In genomic region chr6:30074331-30075093, GRCh38 we compare ENCODE assay signal across 10 cellular contexts. TPM values are rescaled to one million over a fixed set of nuclear protein-coding genes. Genes with fewer than 3 reads are reported as not detected.
DNase-seq lines count a peak whose midpoint lies in the region; ATAC-seq, FAIRE-seq and TF ChIP-seq lines count a peak whose summit lies in the region.
"Had no signal": no experiment of that assay in that cellular context is flagged by ENCODE, and none has a peak within 500 bp of the region (broad histone marks: within the 10 kb centered on the region; RNA-seq: fewer than 3 reads in every experiment).

No MANE protein-coding gene starts in this region.

- peak overlapping the region; percentile 83 for H3K4me3 ChIP-seq in bronchial epithelial cell (ENCODE audit: low read depth, low read length)
- H3K4me3 ChIP-seq in mesenchymal stem cell (ENCODE audit: insufficient read depth in 1 of 2, low read depth in 1 of 2, low read length in 2 of 2) = peak overlapping the region in 1 of 2 experiments; percentile 63

- DNase-seq in natural killer cell = no peak
- DNase-seq in natural killer cell treated with Interleukin-12 subunit alpha and Interleukin-12 subunit beta and Interleukin-15 and Interleukin-18, amount 100 ng/mL, for 72 hours (ENCODE audit: low spot score) = no peak
- DNase-seq in bronchial epithelial cell (ENCODE audit: low read depth) = no peak
- no peak for DNase-seq in mesenchymal stem cell
- no peak for DNase-seq in ACHN
- DNase-seq in HuH-7.5 (ENCODE audit: low spot score) = no peak
- no peak for DNase-seq in middle frontal gyrus (ENCODE audit: extremely low spot score, low spot score)
- DNase-seq in activated CD8-positive, alpha-beta memory T cell treated with anti-CD3 and anti-CD28 coated beads, Interleukin-2, amount 10 ng/mL, durations not matched to agents 7 days and 5 days = no peak
- DNase-seq: DMS79 had no signal

- H3K27me3 Mint-ChIP-seq in natural killer cell (ENCODE audit: low read depth in 2 of 2) = peaks cover 57 to 71% of the 10 kb centered on the region in 2 donors
- peaks cover 65 to 76% of the 10 kb centered on the region in 2 donors for H3K27me3 Mint-ChIP-seq in natural killer cell treated with Interleukin-12 subunit alpha and Interleukin-12 subunit beta and Interleukin-15 and Interleukin-18, amount 100 ng/mL, for 72 hours
- H3K27me3 Mint-ChIP-seq in activated CD8-positive, alpha-beta memory T cell treated with anti-CD3 and anti-CD28 coated beads, Interleukin-2, amount 10 ng/mL, durations not matched to agents 7 days and 5 days = peaks cover 86% of the 10 kb centered on the region

- peaks cover 28% of the 10 kb centered on the region for H3K4me1 ChIP-seq in mesenchymal stem cell (ENCODE audit: control insufficient read depth, insufficient read depth, low read depth, low read length)

- H3K27me3 ChIP-seq in bronchial epithelial cell (ENCODE audit: control insufficient read depth, insufficient read depth, low read length) = peaks cover 5% of the 10 kb centered on the region
- peaks cover 81 to 93% of the 10 kb centered on the region in 2 experiments for H3K27me3 ChIP-seq in mesenchymal stem cell (ENCODE audit: control insufficient read depth in 1 of 2, insufficient read depth in 1 of 2, low read length in 2 of 2)

- TF ChIP-seq CTCF in natural killer cell (IDR thresholded peaks at IDR 0.05) (no peak), bronchial epithelial cell (IDR thresholded peaks at IDR 0.05; ENCODE audit: insufficient read depth, low read length, severe bottlenecking) (no peak)

- peak overlapping the region; percentile 22 for H3K4me3 Mint-ChIP-seq in natural killer cell
- H3K4me3 Mint-ChIP-seq in natural killer cell treated with Interleukin-12 subunit alpha and Interleukin-12 subunit beta and Interleukin-15 and Interleukin-18, amount 100 ng/mL, for 72 hours = no peak overlapping the region
- no peak overlapping the region for H3K4me3 Mint-ChIP-seq in activated CD8-positive, alpha-beta memory T cell treated with anti-CD3 and anti-CD28 coated beads, Interleukin-2, amount 10 ng/mL, durations not matched to agents 7 days and 5 days

- no peak overlapping the region for H2BK12ac ChIP-seq in mesenchymal stem cell (ENCODE audit: low read length in 2 of 2)

- H3K79me1 ChIP-seq in mesenchymal stem cell (replicated peaks; ENCODE audit: low read length, poor library complexity, severe bottlenecking) = peaks cover 3% of the 10 kb centered on the region

- no peak overlapping the region for H3K23ac ChIP-seq in mesenchymal stem cell (ENCODE audit: low read length in 2 of 2)

- H3K9ac ChIP-seq in mesenchymal stem cell (ENCODE audit: low read length) = no peak overlapping the region

- no peak overlapping the region for H3K27ac Mint-ChIP-seq in natural killer cell
- H3K27ac Mint-ChIP-seq in natural killer cell treated with Interleukin-12 subunit alpha and Interleukin-12 subunit beta and Interleukin-15 and Interleukin-18, amount 100 ng/mL, for 72 hours = no peak overlapping the region
- H3K27ac Mint-ChIP-seq in activated CD8-positive, alpha-beta memory T cell treated with anti-CD3 and anti-CD28 coated beads, Interleukin-2, amount 10 ng/mL, durations not matched to agents 7 days and 5 days = no peak overlapping the region

- in situ Hi-C loops in ACHN (cut with HindIII; ENCODE audit: low pct_ligation_motif_present, low pct_unique_long_range_greater_than_20kb, low sequenced_read_pairs) = no loop called here

- H3K4me2 ChIP-seq in mesenchymal stem cell (ENCODE audit: low read length, poor library complexity, severe bottlenecking) = peak overlapping the region; percentile 58

- H3K4me1 Mint-ChIP-seq in natural killer cell = peaks cover 25 to 54% of the 10 kb centered on the region in 2 donors
- peaks cover 43 to 50% of the 10 kb centered on the region in 2 donors for H3K4me1 Mint-ChIP-seq in natural killer cell treated with Interleukin-12 subunit alpha and Interleukin-12 subunit beta and Interleukin-15 and Interleukin-18, amount 100 ng/mL, for 72 hours (ENCODE audit: low read depth in 2 of 2)
- H3K4me1 Mint-ChIP-seq in activated CD8-positive, alpha-beta memory T cell treated with anti-CD3 and anti-CD28 coated beads, Interleukin-2, amount 10 ng/mL, durations not matched to agents 7 days and 5 days = peaks cover 48% of the 10 kb centered on the region

- no peak overlapping the region for H2AFZ ChIP-seq in mesenchymal stem cell (ENCODE audit: low read depth, low read length)

- H3K36me3 Mint-ChIP-seq in natural killer cell = peaks cover 12% of the 10 kb centered on the region
- peaks cover 10% of the 10 kb centered on the region for H3K36me3 Mint-ChIP-seq in natural killer cell treated with Interleukin-12 subunit alpha and Interleukin-12 subunit beta and Interleukin-15 and Interleukin-18, amount 100 ng/mL, for 72 hours
- H3K36me3 Mint-ChIP-seq in activated CD8-positive, alpha-beta memory T cell treated with anti-CD3 and anti-CD28 coated beads, Interleukin-2, amount 10 ng/mL, durations not matched to agents 7 days and 5 days = peaks cover 15% of the 10 kb centered on the region

- no peak overlapping the region for H4K91ac ChIP-seq in mesenchymal stem cell (ENCODE audit: low read length)

- no peak overlapping the region for H2BK15ac ChIP-seq in mesenchymal stem cell (ENCODE audit: low read depth, poor library complexity, severe bottlenecking)

- H3K9me3 ChIP-seq in mesenchymal stem cell (ENCODE audit: control insufficient read depth, low read length) = no peaks in the 10 kb centered on the region

- no peak overlapping the region for H2AK5ac ChIP-seq in mesenchymal stem cell (ENCODE audit: low read length, severe bottlenecking)

- 3% methylated on average over 35 of the region's 37 CpGs for WGBS in mesenchymal stem cell

- H3K18ac ChIP-seq in mesenchymal stem cell (ENCODE audit: low read depth in 1 of 2, low read length in 2 of 2) = no peak overlapping the region

- CTCF ChIA-PET in activated CD8-positive, alpha-beta memory T cell treated with anti-CD3 and anti-CD28 coated beads, Interleukin-2, amount 10 ng/mL, durations not matched to agents 7 days and 5 days (lab: Charles Lee) = interaction anchor here (1.0 to 2.5 kb wide), 5 partner anchors 14 to 57 kb away, joined by 3 to 8 read pairs (median 3); no protein-coding TSS in a partner anchor

- H3K9me3 Mint-ChIP-seq in natural killer cell = no peaks in the 10 kb centered on the region
- H3K9me3 Mint-ChIP-seq in natural killer cell treated with Interleukin-12 subunit alpha and Interleukin-12 subunit beta and Interleukin-15 and Interleukin-18, amount 100 ng/mL, for 72 hours = no peaks in the 10 kb centered on the region
- H3K9me3 Mint-ChIP-seq in activated CD8-positive, alpha-beta memory T cell treated with anti-CD3 and anti-CD28 coated beads, Interleukin-2, amount 10 ng/mL, durations not matched to agents 7 days and 5 days (ENCODE audit: low read depth) = no peaks in the 10 kb centered on the region

- no peak overlapping the region for H2BK120ac ChIP-seq in mesenchymal stem cell (ENCODE audit: low read depth, low read length)

- H3K14ac ChIP-seq in mesenchymal stem cell (ENCODE audit: low read length in 2 of 2) = no peak overlapping the region

- no peak overlapping the region for H4K8ac ChIP-seq in mesenchymal stem cell (ENCODE audit: low read length)

- intact Hi-C loops in natural killer cell (cut with micrococcal nuclease) = no loop called here

- no peak overlapping the region for H3K27ac ChIP-seq in mesenchymal stem cell (ENCODE audit: low read length, poor library complexity, severe bottlenecking)

- no peak overlapping the region for H3K4ac ChIP-seq in mesenchymal stem cell (ENCODE audit: low read depth in 1 of 2, low read length in 2 of 2)

- no peak for ATAC-seq in natural killer cell
- ATAC-seq in natural killer cell treated with Interleukin-12 subunit alpha and Interleukin-12 subunit beta and Interleukin-15 and Interleukin-18, amount 100 ng/mL, for 72 hours = no peak
- ATAC-seq in activated CD8-positive, alpha-beta memory T cell treated with anti-CD3 and anti-CD28 coated beads, Interleukin-2, amount 10 ng/mL, durations not matched to agents 7 days and 5 days = no peak

- no peak for FAIRE-seq in bronchial epithelial cell (lab: Jason Lieb, UNC)

- H3K36me3 ChIP-seq in bronchial epithelial cell (ENCODE audit: control insufficient read depth, insufficient read depth, low read length) (peaks cover 13% of the 10 kb centered on the region), mesenchymal stem cell (ENCODE audit: control insufficient read depth in 1 of 2, insufficient read depth in 2 of 2, low read depth in 1 of 2, low read length in 2 of 2) (peaks cover 9 to 11% of the 10 kb centered on the region in 2 experiments)

- no peak overlapping the region for H2BK5ac ChIP-seq in mesenchymal stem cell (ENCODE audit: low read depth, low read length, poor library complexity, severe bottlenecking)

RNA-seq across cellular contexts. Expression of gene RNF39, which starts 1.1 kb away (rescaled TPM):
- total RNA-seq in natural killer cell (not detected), bronchial epithelial cell (1.6 and 1.7 TPM in 2 replicates)
- not detected for total RNA-seq in natural killer cell treated with Interleukin-12 subunit alpha and Interleukin-12 subunit beta and Interleukin-15 and Interleukin-18, amount 100 ng/mL, for 72 hours
- not detected for polyA plus RNA-seq in mesenchymal stem cell (2013, experiment 1 of 2)
- not detected for polyA plus RNA-seq in mesenchymal stem cell (2013, experiment 2 of 2)
- not detected for total RNA-seq in activated CD8-positive, alpha-beta memory T cell treated with anti-CD3 and anti-CD28 coated beads, Interleukin-2, amount 10 ng/mL, durations not matched to agents 7 days and 5 days
- total RNA-seq: myocyte had no signal

RNA-seq across cellular contexts. Expression of gene PPP1R11, which starts 7.5 kb away (rescaled TPM):
- 10 to 100 TPM; 52.9 to 75.3 (median 61.1) TPM for total RNA-seq in natural killer cell
- total RNA-seq in natural killer cell treated with Interleukin-12 subunit alpha and Interleukin-12 subunit beta and Interleukin-15 and Interleukin-18, amount 100 ng/mL, for 72 hours = 10 to 100 TPM; 50.3 to 82.0 TPM
- total RNA-seq in bronchial epithelial cell = 19.0 and 23.4 TPM in 2 replicates
- 57.2 TPM for polyA plus RNA-seq in mesenchymal stem cell (2013, experiment 1 of 2)
- polyA plus RNA-seq in mesenchymal stem cell (2013, experiment 2 of 2) = 54.2 TPM
- total RNA-seq in activated CD8-positive, alpha-beta memory T cell treated with anti-CD3 and anti-CD28 coated beads, Interleukin-2, amount 10 ng/mL, durations not matched to agents 7 days and 5 days = 10 to 100 TPM; 49.5 to 50.4 TPM

RNA-seq across cellular contexts. Expression of gene POLR1H, which starts 13.4 kb away (rescaled TPM):
- 10 to 100 TPM; 21.0 to 36.2 (median 28.5) TPM for total RNA-seq in natural killer cell
- total RNA-seq in natural killer cell treated with Interleukin-12 subunit alpha and Interleukin-12 subunit beta and Interleukin-15 and Interleukin-18, amount 100 ng/mL, for 72 hours = 10 to 100 TPM; 41.5 to 58.1 TPM
- total RNA-seq in bronchial epithelial cell = 49.0 and 62.1 TPM in 2 replicates
- polyA plus RNA-seq in mesenchymal stem cell (2013, experiment 1 of 2) = 31.6 TPM
- 33.7 TPM for polyA plus RNA-seq in mesenchymal stem cell (2013, experiment 2 of 2)
- total RNA-seq in activated CD8-positive, alpha-beta memory T cell treated with anti-CD3 and anti-CD28 coated beads, Interleukin-2, amount 10 ng/mL, durations not matched to agents 7 days and 5 days = 10 to 100 TPM; 49.6 to 53.8 TPM

RNA-seq across cellular contexts. Expression of gene TRIM31, which starts 38.4 kb away (rescaled TPM):
- total RNA-seq in natural killer cell = not detected
- not detected for total RNA-seq in natural killer cell treated with Interleukin-12 subunit alpha and Interleukin-12 subunit beta and Interleukin-15 and Interleukin-18, amount 100 ng/mL, for 72 hours
- total RNA-seq in bronchial epithelial cell = 0.13 TPM in 1 of 2 replicates, not detected in the other
- polyA plus RNA-seq in mesenchymal stem cell (2013, experiment 1 of 2) = not detected
- not detected for polyA plus RNA-seq in mesenchymal stem cell (2013, experiment 2 of 2)
- total RNA-seq in activated CD8-positive, alpha-beta memory T cell treated with anti-CD3 and anti-CD28 coated beads, Interleukin-2, amount 10 ng/mL, durations not matched to agents 7 days and 5 days = not detected
- total RNA-seq: myocyte had no signal
